ENCODE assay signal across 25 cellular contexts in the genomic region with DNA sequence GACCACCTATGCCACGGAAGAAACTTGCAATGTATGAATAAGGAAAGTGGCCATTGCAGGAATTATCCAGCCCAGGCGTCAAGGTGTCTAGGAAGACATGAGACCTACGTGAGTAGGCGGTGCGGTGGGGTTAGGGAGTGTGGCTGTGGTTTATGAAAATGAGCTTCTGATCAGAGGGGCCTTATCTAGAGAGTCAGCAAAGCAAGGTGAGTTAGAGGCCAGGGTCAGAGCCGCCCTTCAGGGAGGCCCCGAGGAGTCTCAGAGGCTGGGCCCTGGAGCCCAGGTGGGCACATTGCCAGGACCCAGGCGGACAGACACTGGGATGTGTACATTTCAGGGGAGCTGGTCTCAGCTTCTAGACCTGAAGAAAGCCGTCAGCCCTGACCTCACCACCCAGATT. TPM values are rescaled to one million over a fixed set of nuclear protein-coding genes. Genes with fewer than 3 reads are reported as not detected.
"Had no signal": no experiment of that assay in that cellular context is flagged by ENCODE, and none has a peak within 500 bp of the region (broad histone marks: within the 10 kb centered on the region; RNA-seq: fewer than 3 reads in every experiment).

No MANE protein-coding gene starts in this region.

- H3K4me3 ChIP-seq: esophagus squamous epithelium, psoas muscle, upper lobe of left lung had no signal

- H3K9me3 ChIP-seq: psoas muscle, upper lobe of left lung had no signal

- H3K27ac Mint-ChIP-seq: activated naive CD4-positive, alpha-beta T cell treated with anti-CD3 and anti-CD28 coated beads, Interleukin-2, amount 50 U/mL, for 24 hours; activated T-cell treated with anti-CD3 and anti-CD28 coated beads, Interleukin-2, amount 50 U/mL, for 24 hours; nephron had no signal

- H3K36me3 ChIP-seq: esophagus squamous epithelium, upper lobe of left lung had no signal

- H3K27me3 ChIP-seq: esophagus squamous epithelium, upper lobe of left lung had no signal

- H3K27ac ChIP-seq: psoas muscle, upper lobe of left lung had no signal

- ATAC-seq: psoas muscle; sciatic nerve; stimulated activated naive CD8-positive, alpha-beta T cell treated with anti-CD3 and anti-CD28 coated beads, Interleukin-15, amount 100 ng/mL, for 72 hours had no signal

- H3K4me3 Mint-ChIP-seq: activated naive CD4-positive, alpha-beta T cell treated with anti-CD3 and anti-CD28 coated beads, Interleukin-2, amount 50 U/mL, for 24 hours; activated T-cell treated with anti-CD3 and anti-CD28 coated beads, Interleukin-2, amount 50 U/mL, for 24 hours; brain; nephron; stimulated activated naive CD8-positive, alpha-beta T cell treated with anti-CD3 and anti-CD28 coated beads, Interleukin-15, amount 100 ng/mL, for 72 hours had no signal

- H3K9me3 Mint-ChIP-seq: activated naive CD4-positive, alpha-beta T cell treated with anti-CD3 and anti-CD28 coated beads, Interleukin-2, amount 50 U/mL, for 24 hours; activated T-cell treated with anti-CD3 and anti-CD28 coated beads, Interleukin-2, amount 50 U/mL, for 24 hours; brain; nephron; stimulated activated naive CD8-positive, alpha-beta T cell treated with anti-CD3 and anti-CD28 coated beads, Interleukin-15, amount 100 ng/mL, for 72 hours had no signal

- DNase-seq: activated CD4-positive, alpha-beta T cell treated with anti-CD3 and anti-CD28 coated beads for 1 hour; activated CD4-positive, alpha-beta T cell treated with anti-CD3 and anti-CD28 coated beads, Interleukin-2, amount 50 U/mL, for 4 hours; activated effector memory CD4-positive, alpha-beta T cell treated with Interleukin-2 at 50 U/mL for 16 hours; activated T-cell treated with anti-CD3 and anti-CD28 coated beads, Interleukin-2, amount 50 U/mL, for 24 hours; amniotic stem cell; effector CD8-positive, alpha-beta T cell; esophagus squamous epithelium; hippocampal formation; occipital lobe; stimulated activated naive CD8-positive, alpha-beta T cell treated with anti-CD3 and anti-CD28 coated beads, Interleukin-15, amount 100 ng/mL, for 72 hours; T-helper 1 cell; T1000; upper lobe of left lung had no signal

- H3K4me1 Mint-ChIP-seq: activated naive CD4-positive, alpha-beta T cell treated with anti-CD3 and anti-CD28 coated beads, Interleukin-2, amount 50 U/mL, for 24 hours had no signal

- H3K4me1 ChIP-seq: psoas muscle had no signal

- FAIRE-seq: endothelial cell of umbilical vein, keratinocyte had no signal

- H3K36me3 Mint-ChIP-seq: activated naive CD4-positive, alpha-beta T cell treated with anti-CD3 and anti-CD28 coated beads, Interleukin-2, amount 50 U/mL, for 24 hours; brain had no signal

RNA-seq across cellular contexts. Expression of a gene that starts 13.8 kb away (rescaled TPM):
- total RNA-seq: endothelial cell of umbilical vein, esophagus squamous epithelium, fibroblast of villous mesenchyme, glomerular endothelial cell, lower leg skin, mesenteric fat pad, occipital lobe, psoas muscle, sciatic nerve, temporal lobe, upper lobe of left lung had no signal
- polyA plus RNA-seq: endothelial cell of umbilical vein, keratinocyte had no signal
